24 cellular contexts compared by ENCODE assay signal in genomic region chr9:26565131-26565530, GRCh38.
"Had no signal": no experiment of that assay in that cellular context is flagged by ENCODE, and none has a peak within 500 bp of the region (broad histone marks: within the 10 kb centered on the region; RNA-seq: fewer than 3 reads in every experiment).

No MANE protein-coding gene starts in this region.

- H3K27me3 ChIP-seq: Peyer's patch, SJSA1 had no signal

- H3K9me3 ChIP-seq: Peyer's patch, SJSA1 had no signal

- ATAC-seq: K562, T-cell had no signal

- H3K27ac Mint-ChIP-seq: IgD-negative memory B cell; T-cell; T-helper 1 cell treated with Interleukin-12 subunit alpha and Interleukin-12 subunit beta and Interleukin-4 antibody, amounts not matched to agents 30 μg/mL and 1 μg/mL, for 36 hours had no signal

- H3K27me3 Mint-ChIP-seq: IgD-negative memory B cell, T-cell had no signal

- H3K4me1 Mint-ChIP-seq: IgD-negative memory B cell, T-cell had no signal

- H3K9me3 Mint-ChIP-seq: T-helper 1 cell treated with Interleukin-12 subunit alpha and Interleukin-12 subunit beta and Interleukin-4 antibody, amounts not matched to agents 30 μg/mL and 1 μg/mL, for 36 hours had no signal

- H3K4me3 ChIP-seq: K562, PC-9, Peyer's patch, SJSA1, SK-N-MC had no signal

- DNase-seq: Kasumi-1; MM.1S; NCI-H1092 treated with DMSO at 0.1 percent for 48 hours; NCI-H1436; NCI-H187; NCI-H2029; NCI-H2081 treated with DMSO at 0.1 percent for 48 hours; NCI-H2227 treated with DMSO at 0.1 percent for 48 hours; NCI-H524; NCI-H526 treated with DMSO at 0.1 percent for 48 hours; NCI-H774; NK-92 treated with Interleukin-12 subunit alpha and Interleukin-12 subunit beta, amount 100 ng/mL, for 24 hours; OCI-M1; PC-9; Peyer's patch; Right ventricle myocardium superior; T-cell had no signal

- H3K4me1 ChIP-seq: Peyer's patch, SJSA1 had no signal

- H3K36me3 Mint-ChIP-seq: T-cell had no signal

- H3K4me3 Mint-ChIP-seq: IgD-negative memory B cell; T-cell; T-helper 1 cell treated with Interleukin-12 subunit alpha and Interleukin-12 subunit beta and Interleukin-4 antibody, amounts not matched to agents 30 μg/mL and 1 μg/mL, for 36 hours had no signal

- H3K27ac ChIP-seq: HL-60, KMS-11, PC-9, Peyer's patch, SJSA1, SK-N-MC had no signal

- H3K36me3 ChIP-seq: Peyer's patch, SJSA1 had no signal
